In the genomic region with DNA sequence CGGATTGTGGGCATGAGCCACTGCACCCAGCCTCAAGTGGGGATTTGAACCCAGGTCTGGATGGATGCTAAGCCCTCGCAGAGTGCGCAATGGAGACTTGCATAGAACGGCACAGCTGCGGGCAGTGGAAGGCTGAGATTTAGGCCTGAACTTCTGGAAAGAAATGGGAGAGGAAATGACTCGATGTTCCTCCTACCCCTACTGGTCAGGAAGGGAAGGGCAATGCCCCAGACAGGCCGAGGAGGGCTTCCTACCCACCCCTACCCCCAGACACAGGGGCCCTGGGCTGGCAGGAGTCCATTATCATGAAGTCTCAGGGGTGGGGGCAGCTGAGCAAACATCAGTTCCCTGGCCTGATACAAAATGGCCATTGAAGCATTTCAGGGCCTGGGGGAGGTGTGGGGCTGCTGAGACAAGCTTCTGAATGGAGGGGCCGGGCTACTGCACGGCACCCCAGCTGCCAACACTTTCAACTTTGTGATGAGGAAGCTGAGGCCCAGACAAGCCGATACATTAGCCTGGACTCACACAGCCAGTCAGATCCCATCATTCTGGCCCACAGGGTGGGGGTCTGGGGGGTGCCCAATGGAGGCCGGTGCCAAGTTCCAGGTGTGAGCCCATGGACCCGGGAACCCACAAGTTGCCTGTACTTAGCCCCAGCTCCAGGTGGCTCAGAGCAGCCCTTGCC, we compare ENCODE assay signal across 10 cellular contexts. TPM values are rescaled to one million over a fixed set of nuclear protein-coding genes. Genes with fewer than 3 reads are reported as not detected.
DNase-seq lines count a peak whose midpoint lies in the region; ATAC-seq and TF ChIP-seq lines count a peak whose summit lies in the region.
"Had no signal": no experiment of that assay in that cellular context is flagged by ENCODE, and none has a peak within 500 bp of the region (broad histone marks: within the 10 kb centered on the region; RNA-seq: fewer than 3 reads in every experiment).

No MANE protein-coding gene starts in this region.

- no peak overlapping the region for H3K9ac ChIP-seq in HUES48 (ENCODE audit: low read depth, low read length)

- DNase-seq in BE2C (peak; percentile 40), ascending aorta (ENCODE audit: low spot score in 2 of 2) (no peak), right lobe of liver (no peak)
- DNase-seq: activated naive CD8-positive, alpha-beta T cell treated with anti-CD3 and anti-CD28 coated beads, Interleukin-2, amount 10 ng/mL, durations not matched to agents 7 days and 5 days; tibial artery had no signal

- no peak for TF ChIP-seq POLR2A in right lobe of liver (IDR thresholded peaks at IDR 0.05)

- no peaks in the 10 kb centered on the region for H3K9me3 ChIP-seq in BE2C
- H3K9me3 ChIP-seq in HUES48 (ENCODE audit: control insufficient read depth, insufficient read depth, low read length): no peaks in the 10 kb centered on the region
- no peaks in the 10 kb centered on the region for H3K9me3 ChIP-seq in ascending aorta
- H3K9me3 ChIP-seq in right lobe of liver: no peaks in the 10 kb centered on the region
- H3K9me3 ChIP-seq: tibial artery had no signal

- 52% methylated on average over 6 of the region's 12 CpGs for WGBS in right lobe of liver (ENCODE audit: insufficient coverage, low coverage, low lambda C conversion rate, missing lambda C conversion rate)

- H3K4me3 ChIP-seq in BE2C (ENCODE audit: low read depth, low read length) (no peak overlapping the region), HUES48 (ENCODE audit: low read depth, low read length) (no peak overlapping the region), ascending aorta (no peak overlapping the region), right lobe of liver (no peak overlapping the region)
- H3K4me3 ChIP-seq: tibial artery had no signal

- peak overlapping the region; percentile 52 for H3K27ac ChIP-seq in HUES48 (ENCODE audit: low read depth, low read length)
- no peak overlapping the region for H3K27ac ChIP-seq in ascending aorta
- H3K27ac ChIP-seq in right lobe of liver: no peak overlapping the region
- H3K27ac ChIP-seq: tibial artery had no signal

- H3K4me1 ChIP-seq in BE2C (peaks cover 5% of the 10 kb centered on the region), HUES48 (ENCODE audit: control insufficient read depth, insufficient read depth, low read length) (no peaks in the 10 kb centered on the region; the same call in 1 of the 2 replicates), ascending aorta (no peaks in the 10 kb centered on the region), right lobe of liver (no peaks in the 10 kb centered on the region)

- H3K27me3 ChIP-seq in BE2C: no peaks in the 10 kb centered on the region
- H3K27me3 ChIP-seq in HUES48 (ENCODE audit: control insufficient read depth, insufficient read depth, low read length): no peaks in the 10 kb centered on the region
- no peaks in the 10 kb centered on the region for H3K27me3 ChIP-seq in ascending aorta
- H3K27me3 ChIP-seq in right lobe of liver: no peaks in the 10 kb centered on the region

- peak in 2 of 4 donors; percentile 10 to 30 for ATAC-seq in right lobe of liver
- ATAC-seq in GM21737 (IDR thresholded peaks at IDR 0.05; ENCODE audit: unreplicated experiment): no peak
- no peak for ATAC-seq in GM19463 (IDR thresholded peaks at IDR 0.05; ENCODE audit: unreplicated experiment)
- ATAC-seq in HG02970 (IDR thresholded peaks at IDR 0.05; ENCODE audit: low FRiP score, unreplicated experiment): no peak
- no peak for ATAC-seq in HG03039 (IDR thresholded peaks at IDR 0.05; ENCODE audit: unreplicated experiment)

- TF ChIP-seq CTCF in BE2C (IDR thresholded peaks at IDR 0.05; ENCODE audit: low read depth, low read length) (peak; percentile 55), ascending aorta (IDR thresholded peaks at IDR 0.05) (peak in 2 of 3 experiments; percentile 10 to 17), right lobe of liver (IDR thresholded peaks at IDR 0.05) (peak; percentile 11 to 29 (median 24))

- no peaks in the 10 kb centered on the region for H3K36me3 ChIP-seq in BE2C
- no peaks in the 10 kb centered on the region for H3K36me3 ChIP-seq in HUES48 (ENCODE audit: control insufficient read depth, insufficient read depth, low read length)
- no peaks in the 10 kb centered on the region for H3K36me3 ChIP-seq in ascending aorta
- H3K36me3 ChIP-seq in right lobe of liver: no peaks in the 10 kb centered on the region
- H3K36me3 ChIP-seq: tibial artery had no signal

- intact Hi-C loops in ascending aorta (cut with DNase I) (loop anchor here (5.0 kb wide), 1 partner anchor 47 kb away; no protein-coding TSS in a partner anchor), right lobe of liver (cut with DNase I) (no loop called here)

RNA-seq across cellular contexts. Expression of a gene that starts 13.5 kb away (rescaled TPM):
- polyA plus RNA-seq in BE2C (2012; ENCODE audit: insufficient read depth, insufficient read length, low read depth): not detected
- not detected for total RNA-seq in ascending aorta
- not detected for total RNA-seq in right lobe of liver
- total RNA-seq: activated naive CD8-positive, alpha-beta T cell treated with anti-CD3 and anti-CD28 coated beads, Interleukin-2, amount 10 ng/mL, durations not matched to agents 7 days and 5 days had no signal

RNA-seq across cellular contexts. Expression of a gene that starts 22.0 kb away (rescaled TPM):
- polyA plus RNA-seq in BE2C (2012; ENCODE audit: insufficient read depth, insufficient read length, low read depth): 2,605 TPM
- total RNA-seq in ascending aorta: 2,123 TPM
- total RNA-seq in right lobe of liver: 1,000 to 10,000 TPM in 2 of 6 experiments, 100 to 1,000 TPM in 4; 372 to 1,299 (median 414) TPM

RNA-seq across cellular contexts. Expression of a gene that starts 22.2 kb away (rescaled TPM):
- 121 TPM for polyA plus RNA-seq in BE2C (2012; ENCODE audit: insufficient read depth, insufficient read length, low read depth)
- 12.0 TPM for total RNA-seq in ascending aorta
- 10 to 100 TPM; 15.2 to 25.7 (median 20.6) TPM for total RNA-seq in right lobe of liver
